In the genomic region with DNA sequence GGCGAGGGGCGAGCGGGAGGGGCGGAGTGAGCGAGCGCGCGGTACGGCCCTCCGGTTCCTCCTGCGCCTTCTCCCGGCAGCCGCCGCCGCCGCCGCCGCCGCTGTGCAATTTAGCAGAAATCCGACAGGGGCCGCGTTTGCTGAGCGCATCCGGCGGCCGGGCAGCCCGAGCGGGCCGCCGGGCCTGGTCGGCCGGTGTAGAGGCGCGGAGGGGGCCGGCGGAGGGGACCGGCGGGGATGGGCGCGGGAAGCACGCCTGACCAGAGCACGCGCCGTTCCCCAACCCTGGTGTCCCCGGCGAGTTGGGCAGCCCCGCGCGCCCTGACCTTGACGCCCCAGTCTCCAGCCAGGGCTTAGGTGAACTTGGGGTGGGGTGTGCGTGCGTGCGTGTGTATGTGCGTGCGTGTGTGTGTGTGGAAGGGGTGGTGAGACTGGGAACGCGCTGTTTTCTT, we compare ENCODE assay signal across 1 cellular context.
TF ChIP-seq lines count a peak whose summit lies in the region.

No MANE protein-coding gene starts in this region.

TF ChIP-seq in HepG2, 621 proteins besides CTCF, POLR2A, EP300 and RAD21 (continued from another document):
- TF ChIP-seq ZNF746 (CRISPR knock-in tag; IDR thresholded peaks at IDR 0.05) (no peak), HNRNPK (IDR thresholded peaks at IDR 0.05; ENCODE audit: low read depth, low read length, poor library complexity, severe bottlenecking) (peak; percentile 57), HNRNPLL (IDR thresholded peaks at IDR 0.05; ENCODE audit: low read depth, low read length, poor library complexity, severe bottlenecking) (peak; percentile 58), RFXANK (CRISPR knock-in tag; IDR thresholded peaks at IDR 0.05) (no peak), ZNF768 (CRISPR knock-in tag; IDR thresholded peaks at IDR 0.05) (peak; percentile 50; the same call in 1 of the 2 replicates), ZNF225 (CRISPR knock-in tag; IDR thresholded peaks at IDR 0.05) (no peak)
- TF ChIP-seq, protein P1, sequence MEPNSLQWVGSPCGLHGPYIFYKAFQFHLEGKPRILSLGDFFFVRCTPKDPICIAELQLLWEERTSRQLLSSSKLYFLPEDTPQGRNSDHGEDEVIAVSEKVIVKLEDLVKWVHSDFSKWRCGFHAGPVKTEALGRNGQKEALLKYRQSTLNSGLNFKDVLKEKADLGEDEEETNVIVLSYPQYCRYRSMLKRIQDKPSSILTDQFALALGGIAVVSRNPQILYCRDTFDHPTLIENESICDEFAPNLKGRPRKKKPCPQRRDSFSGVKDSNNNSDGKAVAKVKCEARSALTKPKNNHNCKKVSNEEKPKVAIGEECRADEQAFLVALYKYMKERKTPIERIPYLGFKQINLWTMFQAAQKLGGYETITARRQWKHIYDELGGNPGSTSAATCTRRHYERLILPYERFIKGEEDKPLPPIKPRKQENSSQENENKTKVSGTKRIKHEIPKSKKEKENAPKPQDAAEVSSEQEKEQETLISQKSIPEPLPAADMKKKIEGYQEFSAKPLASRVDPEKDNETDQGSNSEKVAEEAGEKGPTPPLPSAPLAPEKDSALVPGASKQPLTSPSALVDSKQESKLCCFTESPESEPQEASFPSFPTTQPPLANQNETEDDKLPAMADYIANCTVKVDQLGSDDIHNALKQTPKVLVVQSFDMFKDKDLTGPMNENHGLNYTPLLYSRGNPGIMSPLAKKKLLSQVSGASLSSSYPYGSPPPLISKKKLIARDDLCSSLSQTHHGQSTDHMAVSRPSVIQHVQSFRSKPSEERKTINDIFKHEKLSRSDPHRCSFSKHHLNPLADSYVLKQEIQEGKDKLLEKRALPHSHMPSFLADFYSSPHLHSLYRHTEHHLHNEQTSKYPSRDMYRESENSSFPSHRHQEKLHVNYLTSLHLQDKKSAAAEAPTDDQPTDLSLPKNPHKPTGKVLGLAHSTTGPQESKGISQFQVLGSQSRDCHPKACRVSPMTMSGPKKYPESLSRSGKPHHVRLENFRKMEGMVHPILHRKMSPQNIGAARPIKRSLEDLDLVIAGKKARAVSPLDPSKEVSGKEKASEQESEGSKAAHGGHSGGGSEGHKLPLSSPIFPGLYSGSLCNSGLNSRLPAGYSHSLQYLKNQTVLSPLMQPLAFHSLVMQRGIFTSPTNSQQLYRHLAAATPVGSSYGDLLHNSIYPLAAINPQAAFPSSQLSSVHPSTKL (CRISPR knock-in tag; IDR thresholded peaks at IDR 0.05): no peak
- TF ChIP-seq, protein P2, sequence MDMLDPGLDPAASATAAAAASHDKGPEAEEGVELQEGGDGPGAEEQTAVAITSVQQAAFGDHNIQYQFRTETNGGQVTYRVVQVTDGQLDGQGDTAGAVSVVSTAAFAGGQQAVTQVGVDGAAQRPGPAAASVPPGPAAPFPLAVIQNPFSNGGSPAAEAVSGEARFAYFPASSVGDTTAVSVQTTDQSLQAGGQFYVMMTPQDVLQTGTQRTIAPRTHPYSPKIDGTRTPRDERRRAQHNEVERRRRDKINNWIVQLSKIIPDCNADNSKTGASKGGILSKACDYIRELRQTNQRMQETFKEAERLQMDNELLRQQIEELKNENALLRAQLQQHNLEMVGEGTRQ (IDR thresholded peaks at IDR 0.05; ENCODE audit: low read depth, low read length): no peak
- TF ChIP-seq, protein P2 (CRISPR knock-in tag; IDR thresholded peaks at IDR 0.05; ENCODE audit: borderline replicate concordance): no peak
- TF ChIP-seq, protein P3, sequence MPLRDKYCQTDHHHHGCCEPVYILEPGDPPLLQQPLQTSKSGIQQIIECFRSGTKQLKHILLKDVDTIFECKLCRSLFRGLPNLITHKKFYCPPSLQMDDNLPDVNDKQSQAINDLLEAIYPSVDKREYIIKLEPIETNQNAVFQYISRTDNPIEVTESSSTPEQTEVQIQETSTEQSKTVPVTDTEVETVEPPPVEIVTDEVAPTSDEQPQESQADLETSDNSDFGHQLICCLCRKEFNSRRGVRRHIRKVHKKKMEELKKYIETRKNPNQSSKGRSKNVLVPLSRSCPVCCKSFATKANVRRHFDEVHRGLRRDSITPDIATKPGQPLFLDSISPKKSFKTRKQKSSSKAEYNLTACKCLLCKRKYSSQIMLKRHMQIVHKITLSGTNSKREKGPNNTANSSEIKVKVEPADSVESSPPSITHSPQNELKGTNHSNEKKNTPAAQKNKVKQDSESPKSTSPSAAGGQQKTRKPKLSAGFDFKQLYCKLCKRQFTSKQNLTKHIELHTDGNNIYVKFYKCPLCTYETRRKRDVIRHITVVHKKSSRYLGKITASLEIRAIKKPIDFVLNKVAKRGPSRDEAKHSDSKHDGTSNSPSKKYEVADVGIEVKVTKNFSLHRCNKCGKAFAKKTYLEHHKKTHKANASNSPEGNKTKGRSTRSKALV (CRISPR knock-in tag; IDR thresholded peaks at IDR 0.05): peak; percentile 42; the same call in 1 of the 2 replicates
- TF ChIP-seq, protein P4, sequence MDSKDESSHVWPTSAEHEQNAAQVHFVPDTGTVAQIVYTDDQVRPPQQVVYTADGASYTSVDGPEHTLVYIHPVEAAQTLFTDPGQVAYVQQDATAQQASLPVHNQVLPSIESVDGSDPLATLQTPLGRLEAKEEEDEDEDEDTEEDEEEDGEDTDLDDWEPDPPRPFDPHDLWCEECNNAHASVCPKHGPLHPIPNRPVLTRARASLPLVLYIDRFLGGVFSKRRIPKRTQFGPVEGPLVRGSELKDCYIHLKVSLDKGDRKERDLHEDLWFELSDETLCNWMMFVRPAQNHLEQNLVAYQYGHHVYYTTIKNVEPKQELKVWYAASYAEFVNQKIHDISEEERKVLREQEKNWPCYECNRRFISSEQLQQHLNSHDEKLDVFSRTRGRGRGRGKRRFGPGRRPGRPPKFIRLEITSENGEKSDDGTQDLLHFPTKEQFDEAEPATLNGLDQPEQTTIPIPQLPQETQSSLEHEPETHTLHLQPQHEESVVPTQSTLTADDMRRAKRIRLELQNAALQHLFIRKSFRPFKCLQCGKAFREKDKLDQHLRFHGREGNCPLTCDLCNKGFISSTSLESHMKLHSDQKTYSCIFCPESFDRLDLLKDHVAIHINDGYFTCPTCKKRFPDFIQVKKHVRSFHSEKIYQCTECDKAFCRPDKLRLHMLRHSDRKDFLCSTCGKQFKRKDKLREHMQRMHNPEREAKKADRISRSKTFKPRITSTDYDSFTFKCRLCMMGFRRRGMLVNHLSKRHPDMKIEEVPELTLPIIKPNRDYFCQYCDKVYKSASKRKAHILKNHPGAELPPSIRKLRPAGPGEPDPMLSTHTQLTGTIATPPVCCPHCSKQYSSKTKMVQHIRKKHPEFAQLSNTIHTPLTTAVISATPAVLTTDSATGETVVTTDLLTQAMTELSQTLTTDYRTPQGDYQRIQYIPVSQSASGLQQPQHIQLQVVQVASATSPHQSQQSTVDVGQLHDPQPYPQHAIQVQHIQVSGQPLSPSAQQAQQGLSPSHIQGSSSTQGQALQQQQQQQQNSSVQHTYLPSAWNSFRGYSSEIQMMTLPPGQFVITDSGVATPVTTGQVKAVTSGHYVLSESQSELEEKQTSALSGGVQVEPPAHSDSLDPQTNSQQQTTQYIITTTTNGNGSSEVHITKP (CRISPR knock-in tag; IDR thresholded peaks at IDR 0.05; ENCODE audit: low read depth): no peak
